11 cellular contexts compared by ENCODE assay signal in the genomic region with DNA sequence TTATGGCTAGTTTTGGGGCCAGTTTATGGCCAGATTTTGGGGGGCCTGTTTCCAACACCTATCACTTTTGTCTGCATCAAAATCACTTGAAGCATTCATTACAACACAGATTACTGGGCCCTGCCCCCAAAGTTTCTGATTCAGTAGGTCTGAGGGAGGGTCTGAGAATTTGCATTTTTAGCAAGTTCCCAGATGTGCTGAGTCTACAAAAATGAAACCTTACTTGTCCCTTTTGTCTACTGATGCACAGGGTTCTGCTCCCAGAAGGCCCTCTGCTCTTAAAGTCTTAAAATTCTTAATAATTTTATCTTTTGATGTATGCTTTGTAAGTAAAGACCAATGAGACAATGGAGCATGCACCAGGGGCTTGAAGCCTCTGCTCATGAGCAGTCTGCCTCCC.
"Had no signal": no experiment of that assay in that cellular context is flagged by ENCODE, and none has a peak within 500 bp of the region (broad histone marks: within the 10 kb centered on the region; RNA-seq: fewer than 3 reads in every experiment).

No MANE protein-coding gene starts in this region.

- FAIRE-seq: H1, H54 had no signal

- H3K27ac Mint-ChIP-seq: GM23338, H9, HFFc6 had no signal

- H3K27ac ChIP-seq: GM23248 had no signal

- H3K4me2 ChIP-seq: GM23338 had no signal

- DNase-seq: GM23248, GOT3, H7, H9, HCEC 1CT, HFFc6 had no signal

- H2AFZ ChIP-seq: GM23248, GM23338 had no signal

- H3K9ac ChIP-seq: GM23248 had no signal

- H3K4me3 Mint-ChIP-seq: GM23338, H9, HFFc6 had no signal

- H3K9me3 ChIP-seq: HAP-1 had no signal

- H3K36me3 ChIP-seq: HAP-1 had no signal

- H3K4me1 ChIP-seq: HAP-1 had no signal

- ATAC-seq: GM23338, HCT116 had no signal

- H3K9me3 Mint-ChIP-seq: HFFc6 had no signal

- H3K4me3 ChIP-seq: GM23248, GM23338, HAP-1 had no signal
